In the genomic region with DNA sequence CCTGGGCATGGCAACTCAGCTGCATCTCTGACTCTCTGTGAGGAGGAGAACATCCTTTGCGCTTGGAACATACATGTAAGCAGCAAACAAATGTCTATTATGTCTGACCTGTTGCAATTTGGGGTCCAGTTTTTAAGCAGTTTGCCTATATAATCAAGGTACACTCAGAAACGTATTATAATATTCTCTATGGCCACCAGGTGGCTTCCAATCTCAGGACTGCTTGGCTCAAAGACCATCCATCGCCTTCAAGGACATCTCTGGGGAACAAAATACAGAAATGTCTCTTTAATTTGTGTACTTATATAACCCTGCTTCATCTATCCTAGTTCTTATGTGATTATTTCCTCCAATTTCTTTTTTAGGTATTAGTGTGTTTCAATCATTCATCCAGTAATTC, we compare ENCODE assay signal across 8 cellular contexts.
DNase-seq lines count a peak whose midpoint lies in the region; ATAC-seq, FAIRE-seq and TF ChIP-seq lines count a peak whose summit lies in the region.

No MANE protein-coding gene starts in this region.

- no peaks in the 10 kb centered on the region for H3K79me2 ChIP-seq in endothelial cell of umbilical vein (ENCODE audit: control insufficient read depth, insufficient read depth, low read length)

- H3K4me3 ChIP-seq in endothelial cell of umbilical vein (replicated peaks in 1 of 3; ENCODE audit: insufficient read depth in 1 of 3, low read depth in 1 of 3, low read length in 3 of 3) = no peak overlapping the region

- H3K27ac ChIP-seq in endothelial cell of umbilical vein (ENCODE audit: insufficient read depth, low read depth, low read length) = no peak overlapping the region

- peak; percentile 78 for ATAC-seq in GM21576 (IDR thresholded peaks at IDR 0.05; ENCODE audit: unreplicated experiment)

- H4K20me1 ChIP-seq in endothelial cell of umbilical vein (replicated peaks; ENCODE audit: control insufficient read depth, extremely low read depth, insufficient read depth, low read length) = no peaks in the 10 kb centered on the region

- POLR2A ChIA-PET in endothelial cell of umbilical vein (lab: Charles Lee) = no interaction called here

- no peak overlapping the region for H3K4me3 Mint-ChIP-seq in activated CD4-positive, alpha-beta T cell treated with anti-CD3 and anti-CD28 coated beads, Interleukin-2, amount 10 ng/mL, durations not matched to agents 24 days and 14 days

- dilution Hi-C loops in endothelial cell of umbilical vein (cut with MboI; ENCODE audit: extremely low pct_ligation_motif_present, low sequenced_read_pairs) = no loop called here

- no peak for TF ChIP-seq POLR2A in endothelial cell of umbilical vein (IDR thresholded peaks at IDR 0.05; ENCODE audit: low read depth, low read length)

- no peak overlapping the region for H2AFZ ChIP-seq in endothelial cell of umbilical vein (ENCODE audit: low read depth, low read length)

- no peaks in the 10 kb centered on the region for H3K9me3 Mint-ChIP-seq in activated CD4-positive, alpha-beta T cell treated with anti-CD3 and anti-CD28 coated beads, Interleukin-2, amount 10 ng/mL, durations not matched to agents 24 days and 14 days

- no peak overlapping the region for H3K4me2 ChIP-seq in endothelial cell of umbilical vein (ENCODE audit: insufficient read depth, low read length)

- H3K4me1 ChIP-seq in endothelial cell of umbilical vein (ENCODE audit: control insufficient read depth, extremely low read depth, insufficient read depth, low read length) = no peaks in the 10 kb centered on the region

- no peaks in the 10 kb centered on the region for H3K4me1 Mint-ChIP-seq in activated CD4-positive, alpha-beta T cell treated with anti-CD3 and anti-CD28 coated beads, Interleukin-2, amount 10 ng/mL, durations not matched to agents 24 days and 14 days

- no peaks in the 10 kb centered on the region for H3K36me3 ChIP-seq in endothelial cell of umbilical vein (ENCODE audit: control insufficient read depth in 2 of 2, extremely low read depth in 1 of 2, insufficient read depth in 2 of 2, low read length in 2 of 2)

- peak; percentile 3 for DNase-seq in ELF-1 (ENCODE audit: low read depth, low spot score)
- peak; percentile 25 for DNase-seq in LoVo (ENCODE audit: low spot score)
- peak; percentile 32 for DNase-seq in endothelial cell of umbilical vein (ENCODE audit: low read depth, low spot score)
- no peak for DNase-seq in occipital lobe (lab: John Stamatoyannopoulos, UW)
- no peak for DNase-seq in activated CD4-positive, alpha-beta T cell treated with anti-CD3 and anti-CD28 coated beads, Interleukin-2, amount 10 ng/mL, durations not matched to agents 24 days and 14 days
- DNase-seq in inferior parietal cortex (ENCODE audit: extremely low spot score) = no peak
- no peak for DNase-seq in NCI-H146 treated with DMSO at 0.1 percent for 48 hours (lab: John Stamatoyannopoulos, UW; ENCODE audit: unreplicated experiment)

- H3K9ac ChIP-seq in endothelial cell of umbilical vein (replicated peaks; ENCODE audit: extremely low read depth, insufficient read depth, low read length) = no peak overlapping the region

- intact Hi-C loops in endothelial cell of umbilical vein (cut with micrococcal nuclease) = loop anchor here (1.0 to 5.0 kb wide), 4 partner anchors 249 to 1748 kb away; no protein-coding TSS in a partner anchor
- intact Hi-C loops in activated CD4-positive, alpha-beta T cell treated with anti-CD3 and anti-CD28 coated beads, Interleukin-2, amount 10 ng/mL, durations not matched to agents 24 days and 14 days (cut with micrococcal nuclease) = no loop called here

- H3K9me3 ChIP-seq in endothelial cell of umbilical vein (replicated peaks; ENCODE audit: control insufficient read depth, insufficient read depth, low read length) = no peaks in the 10 kb centered on the region

- no peak overlapping the region for H3K27ac Mint-ChIP-seq in activated CD4-positive, alpha-beta T cell treated with anti-CD3 and anti-CD28 coated beads, Interleukin-2, amount 10 ng/mL, durations not matched to agents 24 days and 14 days

- no peaks in the 10 kb centered on the region for H3K36me3 Mint-ChIP-seq in activated CD4-positive, alpha-beta T cell treated with anti-CD3 and anti-CD28 coated beads, Interleukin-2, amount 10 ng/mL, durations not matched to agents 24 days and 14 days (ENCODE audit: low read depth)

- no peaks in the 10 kb centered on the region for H3K27me3 Mint-ChIP-seq in activated CD4-positive, alpha-beta T cell treated with anti-CD3 and anti-CD28 coated beads, Interleukin-2, amount 10 ng/mL, durations not matched to agents 24 days and 14 days

- peaks cover 0 to 3% of the 10 kb centered on the region in 2 experiments for H3K27me3 ChIP-seq in endothelial cell of umbilical vein (ENCODE audit: control insufficient read depth in 2 of 2, insufficient read depth in 2 of 2, low read length in 2 of 2)

- H3K9me1 ChIP-seq in endothelial cell of umbilical vein (replicated peaks; ENCODE audit: control insufficient read depth, extremely low read depth, insufficient read depth, low read length) = no peaks in the 10 kb centered on the region

- peak; percentile 27 to 40 for TF ChIP-seq CTCF in endothelial cell of umbilical vein (IDR thresholded peaks at IDR 0.05; ENCODE audit: extremely low read depth in 1 of 2, insufficient read depth in 1 of 2, low read depth in 1 of 2, low read length in 2 of 2)

- BruUV-seq in endothelial cell of umbilical vein (replicated peaks; lab: Mats Ljungman, UMichigan) = no TSS peak

- no peak for FAIRE-seq in endothelial cell of umbilical vein (lab: Jason Lieb, UNC)

- CTCF ChIA-PET in endothelial cell of umbilical vein (lab: Charles Lee) = interaction anchor here (0.8 to 2.3 kb wide), 6 partner anchors 12 to 1692 kb away, joined by 3 to 28 read pairs (median 4); no protein-coding TSS in a partner anchor

TF ChIP-seq in endothelial cell of umbilical vein, 7 proteins besides CTCF, POLR2A, EP300 and RAD21:
- TF ChIP-seq EZH2 (IDR thresholded peaks at IDR 0.05; ENCODE audit: borderline replicate concordance, low read depth, low read length, severe bottlenecking) = no peak

Comparison
In these comparisons a context has a peak if more than half of its experiments do, and no peak if none do; other contexts are left out.
1. DNase-seq: peak in ELF-1 (single experiment), LoVo (single experiment) and endothelial cell of umbilical vein (single experiment); none in occipital lobe (single experiment), activated CD4-positive, alpha-beta T cell treated with anti-CD3 and anti-CD28 coated beads, Interleukin-2, amount 10 ng/mL, durations not matched to agents 24 days and 14 days (single experiment), inferior parietal cortex (single experiment) and NCI-H146 treated with DMSO at 0.1 percent for 48 hours (single experiment).